ENCODE assay signal across 17 cellular contexts in the genomic region with DNA sequence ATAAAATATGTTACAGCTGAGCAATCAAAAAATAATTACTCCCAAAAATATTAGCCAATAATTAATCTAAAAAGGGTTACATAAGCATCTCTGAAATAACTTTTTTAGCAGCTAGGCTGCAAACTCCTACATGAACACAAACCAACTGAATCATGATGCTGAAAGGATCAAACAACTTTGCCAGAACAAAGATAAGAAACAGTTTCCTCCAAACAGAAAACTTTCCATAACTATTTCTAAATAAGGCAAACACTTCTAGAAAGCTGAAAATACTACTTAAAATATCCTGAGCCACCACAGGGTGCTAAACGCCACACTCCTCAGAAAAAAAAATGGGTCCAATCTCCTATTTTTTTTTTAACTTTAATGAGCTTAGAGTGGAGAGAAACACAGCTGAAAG.
A peak's percentile ranks its signal among the peaks of the same experiment; 100 is the strongest.
DNase-seq lines count a peak whose midpoint lies in the region; ATAC-seq and TF ChIP-seq lines count a peak whose summit lies in the region.
"Had no signal": no experiment of that assay in that cellular context is flagged by ENCODE, and none has a peak within 500 bp of the region (broad histone marks: within the 10 kb centered on the region; RNA-seq: fewer than 3 reads in every experiment).

No MANE protein-coding gene starts in this region.

- peak overlapping the region; percentile 20 for H3K27ac Mint-ChIP-seq in Caco-2 (ENCODE audit: unreplicated experiment)
- H3K27ac Mint-ChIP-seq: CD4-positive, CD25-positive, alpha-beta regulatory T cell had no signal

- peak overlapping the region; percentile 48 for H3K4me2 ChIP-seq in smooth muscle cell

- no peaks in the 10 kb centered on the region for H3K36me3 ChIP-seq in Caco-2 (ENCODE audit: control insufficient read depth, insufficient read depth, low read length)
- no peaks in the 10 kb centered on the region for H3K36me3 ChIP-seq in HUES6 (ENCODE audit: control insufficient read depth, insufficient read depth, low read length)
- H3K36me3 ChIP-seq in smooth muscle cell (ENCODE audit: low read depth): no peaks in the 10 kb centered on the region
- H3K36me3 ChIP-seq: HAP-1 had no signal

- no peaks in the 10 kb centered on the region for H3K36me3 Mint-ChIP-seq in Caco-2 (ENCODE audit: insufficient read depth, unreplicated experiment)
- H3K36me3 Mint-ChIP-seq: CD4-positive, CD25-positive, alpha-beta regulatory T cell had no signal

- H3K27me3 ChIP-seq in Caco-2 (replicated peaks; ENCODE audit: control insufficient read depth, insufficient read depth, low read length) (no peaks in the 10 kb centered on the region), HUES6 (ENCODE audit: control insufficient read depth, insufficient read depth, low read length) (no peaks in the 10 kb centered on the region), smooth muscle cell (ENCODE audit: low read depth) (no peaks in the 10 kb centered on the region)

- POLR2A ChIA-PET in Caco-2 (lab: Charles Lee): interaction anchor here (0.6 kb wide), 1 partner anchor 15 kb away, joined by 3 read pairs; no protein-coding TSS in a partner anchor

- H3K9me3 Mint-ChIP-seq in Caco-2 (ENCODE audit: unreplicated experiment): no peaks in the 10 kb centered on the region

- no peak for ATAC-seq in GM18517 (IDR thresholded peaks at IDR 0.05; ENCODE audit: unreplicated experiment)
- ATAC-seq: Panc1 had no signal

- peaks cover 36% of the 10 kb centered on the region for H3K4me1 ChIP-seq in Caco-2
- peaks cover 21% of the 10 kb centered on the region for H3K4me1 ChIP-seq in HUES6 (ENCODE audit: control insufficient read depth, insufficient read depth, low read length)
- H3K4me1 ChIP-seq in smooth muscle cell (ENCODE audit: low read depth): peaks cover 26% of the 10 kb centered on the region

- CTCF ChIA-PET in Caco-2 (lab: Charles Lee): interaction anchor here (1.9 kb wide), 1 partner anchor 55 kb away, joined by 6 read pairs; no protein-coding TSS in a partner anchor

- DNase-seq in Caco-2 (no peak), fibroblast of pulmonary artery (ENCODE audit: low read depth) (peak; percentile 70), smooth muscle cell (lab: John Stamatoyannopoulos, UW; ENCODE audit: unreplicated experiment) (no peak), NOMO-1 (lab: John Stamatoyannopoulos, UW; ENCODE audit: unreplicated experiment in 2 of 2) (no peak), GOT3 (lab: John Stamatoyannopoulos, UW) (no peak)
- DNase-seq: ACHN; AML-193; CD4-positive, CD25-positive, alpha-beta regulatory T cell; KG1; NCI-H1048; NCI-H1436 treated with DMSO at 0.1 percent for 48 hours; NCI-H2081; NCI-H82 had no signal

- no peaks in the 10 kb centered on the region for H3K27me3 Mint-ChIP-seq in Caco-2 (ENCODE audit: insufficient read depth, unreplicated experiment)

- peaks cover 32% of the 10 kb centered on the region for H4K20me1 ChIP-seq in smooth muscle cell (ENCODE audit: low read depth)

- H3K4me3 Mint-ChIP-seq in Caco-2 (ENCODE audit: unreplicated experiment): no peak overlapping the region
- H3K4me3 Mint-ChIP-seq: CD4-positive, CD25-positive, alpha-beta regulatory T cell had no signal

- no peak overlapping the region for H3K4me3 ChIP-seq in Caco-2 (ENCODE audit: low read depth, low read length)
- no peak overlapping the region for H3K4me3 ChIP-seq in HUES6 (ENCODE audit: low read depth, low read length)
- no peak overlapping the region for H3K4me3 ChIP-seq in fibroblast of pulmonary artery (replicated peaks; ENCODE audit: low read depth, low read length)
- no peak overlapping the region for H3K4me3 ChIP-seq in smooth muscle cell
- H3K4me3 ChIP-seq: HAP-1 had no signal

- H2AFZ ChIP-seq in smooth muscle cell (ENCODE audit: low read depth): no peak overlapping the region

- peaks cover 97% of the 10 kb centered on the region for H3K79me2 ChIP-seq in smooth muscle cell (ENCODE audit: low read depth)

- TF ChIP-seq CTCF in Caco-2 (IDR thresholded peaks at IDR 0.05; ENCODE audit: insufficient read depth in 1 of 2, low read depth in 1 of 2, low read length in 1 of 2, severe bottlenecking in 1 of 2, unreplicated experiment in 1 of 2): no peak
- no peak for TF ChIP-seq CTCF in fibroblast of pulmonary artery (IDR thresholded peaks at IDR 0.05; ENCODE audit: low read length, missing control alignments)
- TF ChIP-seq CTCF in smooth muscle cell (IDR thresholded peaks at IDR 0.05; ENCODE audit: borderline replicate concordance, insufficient read depth, poor library complexity, severe bottlenecking): no peak

- intact Hi-C loops in Caco-2 (cut with micrococcal nuclease; ENCODE audit: unreplicated experiment): loop anchor here (1.0 kb wide), 3 partner anchors 15 to 143 kb away; no protein-coding TSS in a partner anchor

- 20% methylated on average over 1 of the region's 1 CpG for WGBS in smooth muscle cell (ENCODE audit: low lambda C conversion rate)

- H3F3A ChIP-seq in smooth muscle cell (ENCODE audit: low read depth): peaks cover 4% of the 10 kb centered on the region

- H3K9ac ChIP-seq in HUES6 (ENCODE audit: low read length) (no peak overlapping the region), smooth muscle cell (ENCODE audit: low read depth) (no peak overlapping the region)

- no peaks in the 10 kb centered on the region for H3K9me3 ChIP-seq in Caco-2
- H3K9me3 ChIP-seq in HUES6 (ENCODE audit: control insufficient read depth, insufficient read depth, low read depth, low read length): no peaks in the 10 kb centered on the region
- no peaks in the 10 kb centered on the region for H3K9me3 ChIP-seq in smooth muscle cell (replicated peaks; ENCODE audit: low read depth)
- H3K9me3 ChIP-seq: HAP-1 had no signal

- BruUV-seq in Caco-2 (replicated peaks; lab: Mats Ljungman, UMichigan): no TSS peak

- H3K27ac ChIP-seq in HUES6 (ENCODE audit: low read depth, low read length) (peak overlapping the region; percentile 61; the same call in 1 of the 2 replicates), smooth muscle cell (ENCODE audit: low read depth) (peak overlapping the region; percentile 51)

- H3K4me1 Mint-ChIP-seq in Caco-2 (ENCODE audit: low read depth, unreplicated experiment): peaks cover 60% of the 10 kb centered on the region
- H3K4me1 Mint-ChIP-seq: CD4-positive, CD25-positive, alpha-beta regulatory T cell had no signal
